Comparison of ENCODE assay signal across 15 cellular contexts in genomic region chr18:45521777-45522176, GRCh38.
DNase-seq lines count a peak whose midpoint lies in the region; ATAC-seq and TF ChIP-seq lines count a peak whose summit lies in the region.
"Had no signal": no experiment of that assay in that cellular context is flagged by ENCODE, and none has a peak within 500 bp of the region (broad histone marks: within the 10 kb centered on the region; RNA-seq: fewer than 3 reads in every experiment).

No MANE protein-coding gene starts in this region.

- no peak overlapping the region for H3K27ac Mint-ChIP-seq in nephron progenitor cell
- H3K27ac Mint-ChIP-seq: activated T-cell treated with anti-CD3 and anti-CD28 coated beads, Interleukin-2, amount 50 U/mL, for 24 hours had no signal

- H3K27me3 ChIP-seq in ACC112 (ENCODE audit: insufficient read depth, low read length) (no peaks in the 10 kb centered on the region), mammary epithelial cell (ENCODE audit: insufficient read depth, low read length) (no peaks in the 10 kb centered on the region), lower lobe of right lung (ENCODE audit: low read depth) (no peaks in the 10 kb centered on the region)
- H3K27me3 ChIP-seq: testis had no signal

- CTCF ChIA-PET in mammary epithelial cell (lab: Charles Lee; ENCODE audit: low non-redundant PET) = no interaction called here

- no peak overlapping the region for H3K4me3 Mint-ChIP-seq in nephron progenitor cell
- H3K4me3 Mint-ChIP-seq: activated T-cell treated with anti-CD3 and anti-CD28 coated beads, Interleukin-2, amount 50 U/mL, for 24 hours had no signal

- peak; percentile 13 for DNase-seq in H4 (ENCODE audit: low spot score)
- peak; percentile 34 for DNase-seq in mammary epithelial cell
- no peak for DNase-seq in lower lobe of right lung
- no peak for DNase-seq in nephron progenitor cell
- DNase-seq: activated T-cell treated with anti-CD3 and anti-CD28 coated beads, Interleukin-2, amount 50 U/mL, for 24 hours; AML-193; Karpas-422; NCI-H2171; RPMI8226; testis had no signal

- 59% methylated on average over 3 of the region's 3 CpGs for WGBS in mammary epithelial cell (ENCODE audit: low coverage, missing lambda C conversion rate)

- H3K79me2 ChIP-seq in ACC112 (ENCODE audit: control insufficient read depth, insufficient read depth, low read length, unreplicated experiment) (no peaks in the 10 kb centered on the region), mammary epithelial cell (ENCODE audit: insufficient read depth, low read length) (no peaks in the 10 kb centered on the region)
- H3K79me2 ChIP-seq: parathyroid adenoma had no signal

- intact Hi-C loops in mammary epithelial cell (cut with micrococcal nuclease) = no loop called here
- intact Hi-C loops in lower lobe of right lung (cut with DNase I) = no loop called here

- peak overlapping the region; percentile 48 for H3K27ac ChIP-seq in ACC112 (ENCODE audit: low read depth, low read length)
- H3K27ac ChIP-seq in mammary epithelial cell (ENCODE audit: insufficient read depth, low read depth, low read length) = no peak overlapping the region
- H3K27ac ChIP-seq in lower lobe of right lung = peak overlapping the region; percentile 62
- H3K27ac ChIP-seq: parathyroid adenoma, testis had no signal

- H3K4me3 ChIP-seq in ACC112 (ENCODE audit: low read depth, low read length) = peak overlapping the region; percentile 16; the same call in 1 of the 2 replicates
- H3K4me3 ChIP-seq in mammary epithelial cell (replicated peaks in 1 of 3; ENCODE audit: insufficient read depth in 1 of 3, low read depth in 2 of 3, low read length in 3 of 3) = no peak overlapping the region
- no peak overlapping the region for H3K4me3 ChIP-seq in lower lobe of right lung
- H3K4me3 ChIP-seq: testis had no signal

- H3K36me3 ChIP-seq in ACC112 (ENCODE audit: insufficient read depth, low read length) (no peaks in the 10 kb centered on the region), mammary epithelial cell (ENCODE audit: insufficient read depth, low read length) (no peaks in the 10 kb centered on the region), lower lobe of right lung (no peaks in the 10 kb centered on the region)

- H3K27me3 Mint-ChIP-seq in nephron progenitor cell (ENCODE audit: low read depth, poor library complexity) = peaks cover 3% of the 10 kb centered on the region

- H3K4me1 ChIP-seq in ACC112 (ENCODE audit: control insufficient read depth, insufficient read depth, low read length, unreplicated experiment) (peaks cover 37% of the 10 kb centered on the region), mammary epithelial cell (ENCODE audit: insufficient read depth, low read length) (no peaks in the 10 kb centered on the region), lower lobe of right lung (peaks cover 11% of the 10 kb centered on the region)
- H3K4me1 ChIP-seq: parathyroid adenoma had no signal

- TF ChIP-seq CTCF in mammary epithelial cell (conservative IDR thresholded peaks at IDR 0.05 in 1 of 2, IDR thresholded peaks at IDR 0.05 in 1 of 2; ENCODE audit: extremely low read depth in 1 of 2, insufficient read depth in 1 of 2, low read depth in 1 of 2, low read length in 2 of 2) = no peak
- no peak for TF ChIP-seq CTCF in lower lobe of right lung (IDR thresholded peaks at IDR 0.05)
- TF ChIP-seq CTCF in nephron progenitor cell (IDR thresholded peaks at IDR 0.05) = no peak

- H3K4me2 ChIP-seq in mammary epithelial cell (ENCODE audit: insufficient read depth, low read depth, low read length) = no peak overlapping the region

- no TSS peak for BruUV-seq in mammary epithelial cell (replicated peaks; lab: Mats Ljungman, UMichigan)

- dilution Hi-C loops in mammary epithelial cell (cut with HindIII; ENCODE audit: low sequenced_read_pairs) = no loop called here

- no peaks in the 10 kb centered on the region for H4K20me1 ChIP-seq in mammary epithelial cell (ENCODE audit: insufficient read depth, low read length)

- H3K36me3 Mint-ChIP-seq in nephron progenitor cell (ENCODE audit: low read depth) = no peaks in the 10 kb centered on the region

- ATAC-seq in lower lobe of right lung (no peak), GM19324 (IDR thresholded peaks at IDR 0.05; ENCODE audit: low FRiP score, unreplicated experiment) (no peak), GM18867 (IDR thresholded peaks at IDR 0.05; ENCODE audit: unreplicated experiment) (no peak), HG02571 (IDR thresholded peaks at IDR 0.05; ENCODE audit: unreplicated experiment) (no peak)

- H2AFZ ChIP-seq in ACC112 (ENCODE audit: low read length, unreplicated experiment) = peak overlapping the region; percentile 38
- no peak overlapping the region for H2AFZ ChIP-seq in mammary epithelial cell (ENCODE audit: low read depth, low read length)
- H2AFZ ChIP-seq: parathyroid adenoma had no signal

- in situ Hi-C loops in mammary epithelial cell (cut with MboI; ENCODE audit: low sequenced_read_pairs in 2 of 2) = no loop called here

- H3K9ac ChIP-seq in mammary epithelial cell (ENCODE audit: insufficient read depth, low read length) = no peak overlapping the region
- H3K9ac ChIP-seq: parathyroid adenoma had no signal

- H3K9me3 Mint-ChIP-seq in nephron progenitor cell = no peaks in the 10 kb centered on the region
- H3K9me3 Mint-ChIP-seq: activated T-cell treated with anti-CD3 and anti-CD28 coated beads, Interleukin-2, amount 50 U/mL, for 24 hours had no signal

- no peaks in the 10 kb centered on the region for H3K9me3 ChIP-seq in mammary epithelial cell (replicated peaks; ENCODE audit: insufficient read depth, low read length)
- H3K9me3 ChIP-seq in lower lobe of right lung = no peaks in the 10 kb centered on the region
- H3K9me3 ChIP-seq: testis had no signal

- peaks cover 50% of the 10 kb centered on the region for H3K4me1 Mint-ChIP-seq in nephron progenitor cell

Comparison
In these comparisons a context has a peak if more than half of its experiments do, and no peak if none do; other contexts are left out.
1. DNase-seq: peak in H4 (single experiment) and mammary epithelial cell (single experiment); none in lower lobe of right lung (single experiment) and nephron progenitor cell (single experiment).